ENCODE assay signal across 1 cellular context in the genomic region with DNA sequence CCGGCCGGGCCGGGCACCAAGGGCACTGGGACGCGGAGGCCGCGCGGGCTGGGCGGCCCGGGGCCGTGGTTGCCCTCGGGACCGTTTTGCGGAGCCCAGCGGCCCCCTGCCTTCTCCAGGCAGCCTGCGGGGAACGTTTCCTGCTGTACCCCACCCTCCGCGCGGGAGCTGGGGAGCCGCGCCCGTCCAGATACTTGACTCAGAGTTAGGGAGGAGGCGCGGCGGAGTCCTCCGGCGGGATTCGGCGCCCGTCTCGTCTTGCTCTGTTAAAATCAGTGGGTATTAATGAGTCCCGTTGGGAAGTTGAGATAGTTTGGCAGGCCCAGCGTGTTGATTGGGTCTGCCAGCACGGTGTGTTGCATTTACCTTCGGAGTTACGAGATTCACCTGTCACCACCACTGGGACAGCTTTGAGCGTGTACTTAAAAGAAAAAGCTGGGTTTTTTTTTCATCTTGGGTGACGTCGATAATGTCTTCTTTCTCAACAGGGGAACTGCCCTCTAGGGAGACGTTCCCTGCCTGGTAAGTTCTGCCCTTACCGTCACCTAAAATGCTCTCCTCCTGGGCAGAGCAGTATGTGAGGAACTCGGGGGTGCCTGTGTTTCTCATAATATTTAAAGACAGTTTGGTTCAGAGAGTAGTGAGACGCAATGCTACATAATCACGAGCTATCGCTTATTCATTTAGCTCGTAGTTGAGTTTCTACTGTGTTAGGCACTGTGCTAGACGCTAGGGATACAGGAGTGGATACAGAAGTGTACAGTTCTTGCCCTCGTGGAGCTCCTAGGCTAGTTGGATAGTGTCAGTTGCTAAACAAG.
TF ChIP-seq lines count a peak whose summit lies in the region.

No MANE protein-coding gene starts in this region.

TF ChIP-seq in endothelial cell of umbilical vein, 7 proteins besides CTCF, POLR2A, EP300 and RAD21:
- no peak for TF ChIP-seq POLR2AphosphoS5 (IDR thresholded peaks at IDR 0.05; ENCODE audit: insufficient read depth, low read depth, low read length)
- no peak for TF ChIP-seq GATA2 (IDR thresholded peaks at IDR 0.05; ENCODE audit: insufficient read depth, insufficient read length, low read depth, low read length)
- TF ChIP-seq FOS (IDR thresholded peaks at IDR 0.05; ENCODE audit: borderline replicate concordance, insufficient read depth, low read length): no peak
- TF ChIP-seq, protein P1, sequence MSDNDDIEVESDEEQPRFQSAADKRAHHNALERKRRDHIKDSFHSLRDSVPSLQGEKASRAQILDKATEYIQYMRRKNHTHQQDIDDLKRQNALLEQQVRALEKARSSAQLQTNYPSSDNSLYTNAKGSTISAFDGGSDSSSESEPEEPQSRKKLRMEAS (IDR thresholded peaks at IDR 0.05; ENCODE audit: insufficient read depth, insufficient read length): no peak
- TF ChIP-seq EZH2 (IDR thresholded peaks at IDR 0.05; ENCODE audit: borderline replicate concordance, low read depth, low read length, severe bottlenecking): no peak
- no peak for TF ChIP-seq JUN (IDR thresholded peaks at IDR 0.05; ENCODE audit: borderline replicate concordance, insufficient read depth, insufficient read length, low read depth)
- no peak for TF ChIP-seq MYC (IDR thresholded peaks at IDR 0.05; ENCODE audit: low read depth, low read length)
